Comparison of ENCODE assay signal across 12 cellular contexts in genomic region chr1:94068096-94068830, GRCh38. TPM values are rescaled to one million over a fixed set of nuclear protein-coding genes. Genes with fewer than 3 reads are reported as not detected.
DNase-seq lines count a peak whose midpoint lies in the region; ATAC-seq, FAIRE-seq and TF ChIP-seq lines count a peak whose summit lies in the region.
"Had no signal": no experiment of that assay in that cellular context is flagged by ENCODE, and none has a peak within 500 bp of the region (broad histone marks: within the 10 kb centered on the region; RNA-seq: fewer than 3 reads in every experiment).

No MANE protein-coding gene starts in this region.

- DNase-seq in heart left ventricle: no peak
- no peak for DNase-seq in right atrium auricular region (ENCODE audit: low spot score)
- DNase-seq in mammary epithelial cell: peak; percentile 48
- DNase-seq in urothelium cell line (ENCODE audit: low spot score): peak; percentile 84
- no peak for DNase-seq in D341Med (ENCODE audit: low spot score)
- DNase-seq in C1 segment of cervical spinal cord (lab: John Stamatoyannopoulos, UW): no peak
- no peak for DNase-seq in GM10266 (ENCODE audit: extremely low spot score)
- DNase-seq: activated naive CD4-positive, alpha-beta T cell treated with anti-CD3 and anti-CD28 coated beads, Interleukin-2, amount 50 U/mL, for 16 hours; BE2C; NCI-H1105; stimulated activated naive CD4-positive, alpha-beta T cell treated with Interleukin-2 at 50 U/mL for 16 hours had no signal

- H3K9me3 ChIP-seq in heart left ventricle (no peaks in the 10 kb centered on the region), right atrium auricular region (no peaks in the 10 kb centered on the region), mammary epithelial cell (replicated peaks; ENCODE audit: insufficient read depth, low read length) (no peaks in the 10 kb centered on the region), mesodermal cell (ENCODE audit: control insufficient read depth, low read length) (no peaks in the 10 kb centered on the region)
- H3K9me3 ChIP-seq: BE2C had no signal

- peak in 1 of 4 donors; percentile 19 for ATAC-seq in heart left ventricle

- in situ Hi-C loops in mammary epithelial cell (cut with MboI; ENCODE audit: low sequenced_read_pairs in 2 of 2): loop anchor here in 1 of 2 donors (10.0 kb wide), 1 partner anchor 107 kb away; no protein-coding TSS in a partner anchor

- TF ChIP-seq CTCF in heart left ventricle (IDR thresholded peaks at IDR 0.05): no peak
- TF ChIP-seq CTCF in right atrium auricular region (IDR thresholded peaks at IDR 0.05): no peak
- no peak for TF ChIP-seq CTCF in mammary epithelial cell (conservative IDR thresholded peaks at IDR 0.05 in 1 of 2, IDR thresholded peaks at IDR 0.05 in 1 of 2; ENCODE audit: extremely low read depth in 1 of 2, insufficient read depth in 1 of 2, low read depth in 1 of 2, low read length in 2 of 2)
- TF ChIP-seq CTCF in GM10266 (IDR thresholded peaks at IDR 0.05; ENCODE audit: control insufficient read depth, insufficient read depth, low read depth, missing control alignments): no peak

- no peak overlapping the region for H3K4me2 ChIP-seq in mammary epithelial cell (ENCODE audit: insufficient read depth, low read depth, low read length)

- dilution Hi-C loops in mammary epithelial cell (cut with HindIII; ENCODE audit: low sequenced_read_pairs): no loop called here

- no peaks in the 10 kb centered on the region for H4K20me1 ChIP-seq in mammary epithelial cell (ENCODE audit: insufficient read depth, low read length)

- no peaks in the 10 kb centered on the region for H3K79me2 ChIP-seq in mammary epithelial cell (ENCODE audit: insufficient read depth, low read length)

- intact Hi-C loops in heart left ventricle (cut with DNase I) (loop anchor here in 3 of 10 donors (10.0 kb wide), 2 partner anchors 107 to 397 kb away; no protein-coding TSS in a partner anchor), mammary epithelial cell (cut with micrococcal nuclease) (no loop called here)

- H3K4me1 ChIP-seq in heart left ventricle (peaks cover 8 to 71% (median 50%) of the 10 kb centered on the region in 12 donors), right atrium auricular region (peaks cover 0 to 45% of the 10 kb centered on the region in 2 donors), mammary epithelial cell (ENCODE audit: insufficient read depth, low read length) (peaks cover 12% of the 10 kb centered on the region), mesodermal cell (ENCODE audit: control insufficient read depth, insufficient read depth, low read length, poor library complexity, severe bottlenecking) (peaks cover 48% of the 10 kb centered on the region)

- H3K36me3 ChIP-seq in heart left ventricle (no peaks in the 10 kb centered on the region), right atrium auricular region (no peaks in the 10 kb centered on the region), mammary epithelial cell (ENCODE audit: insufficient read depth, low read length) (no peaks in the 10 kb centered on the region), mesodermal cell (ENCODE audit: control insufficient read depth, insufficient read depth, low read length) (no peaks in the 10 kb centered on the region)
- H3K36me3 ChIP-seq: BE2C had no signal

- CTCF ChIA-PET in mammary epithelial cell (lab: Charles Lee; ENCODE audit: low non-redundant PET): interaction anchor here (0.7 to 0.9 kb wide), 2 partner anchors 158 to 268 kb away, joined by 5 to 6 read pairs; no protein-coding TSS in a partner anchor

- H3K27me3 ChIP-seq in heart left ventricle (peaks cover 0 to 5% (median 0%) of the 10 kb centered on the region in 9 donors), right atrium auricular region (no peaks in the 10 kb centered on the region), mammary epithelial cell (ENCODE audit: insufficient read depth, low read length) (no peaks in the 10 kb centered on the region)
- H3K27me3 ChIP-seq: BE2C had no signal

- no TSS peak for BruUV-seq in mammary epithelial cell (replicated peaks; lab: Mats Ljungman, UMichigan)

- peak; percentile 76 for FAIRE-seq in urothelium cell line (lab: Jason Lieb, UNC)

- H3K4me3 ChIP-seq in heart left ventricle (no peak overlapping the region), right atrium auricular region (no peak overlapping the region), mammary epithelial cell (replicated peaks in 1 of 3; ENCODE audit: insufficient read depth in 1 of 3, low read depth in 2 of 3, low read length in 3 of 3) (no peak overlapping the region), mesodermal cell (ENCODE audit: extremely low read depth, insufficient read depth, low read length, poor library complexity, severe bottlenecking) (no peak overlapping the region)

- WGBS in heart left ventricle, 4 donors: 73 to 84% (median 77%) methylated on average over 5 of the region's 5 CpGs
- WGBS in mammary epithelial cell (ENCODE audit: low coverage, missing lambda C conversion rate): 72% methylated on average over 5 of the region's 5 CpGs
- WGBS in mesodermal cell (ENCODE audit: insufficient coverage in 2 of 2), 2 experiments: 91 to 96% methylated on average over 3 to 4 of the region's 5 CpGs

- peak overlapping the region; percentile 3 to 84 (median 64) for H3K27ac ChIP-seq in heart left ventricle
- H3K27ac ChIP-seq in right atrium auricular region: peak overlapping the region in 1 of 2 donors; percentile 68
- H3K27ac ChIP-seq in mammary epithelial cell (ENCODE audit: insufficient read depth, low read depth, low read length): no peak overlapping the region
- H3K27ac ChIP-seq in mesodermal cell (ENCODE audit: low read depth, low read length, severe bottlenecking): peak overlapping the region; percentile 67

- no peak for TF ChIP-seq POLR2A in heart left ventricle (IDR thresholded peaks at IDR 0.05)

- no peak overlapping the region for H2AFZ ChIP-seq in mammary epithelial cell (ENCODE audit: low read depth, low read length)

- no peak overlapping the region for H3K9ac ChIP-seq in mammary epithelial cell (ENCODE audit: insufficient read depth, low read length)

RNA-seq across cellular contexts. Expression of gene ABCA4, which starts 52.7 kb away (rescaled TPM):
- total RNA-seq in heart left ventricle (under 1 TPM in 7 of 9 donors, not detected in 2; 0.13 to 0.37 (median 0.24) TPM), right atrium auricular region (under 1 TPM in 1 of 2 donors, not detected in 1; 0.51 TPM), mammary epithelial cell (1 to 10 TPM in 1 of 2 donors, under 1 TPM in 1; 0.56 to 1.7 TPM)
- polyA plus RNA-seq in heart left ventricle (under 1 TPM; 0.04 to 0.08 TPM), mammary epithelial cell (0.29 TPM)
- not detected for polyA minus RNA-seq in mammary epithelial cell
- polyA plus RNA-seq in mesodermal cell (2013, experiment 1 of 2): 9.5 TPM
- 8.2 TPM for polyA plus RNA-seq in mesodermal cell (2013, experiment 2 of 2)

Comparison
In these comparisons a context has a peak if more than half of its experiments do, and no peak if none do; other contexts are left out.
1. DNase-seq: peak in mammary epithelial cell (single experiment) and urothelium cell line (single experiment); none in heart left ventricle (0 of 5), right atrium auricular region (single experiment), D341Med (single experiment), C1 segment of cervical spinal cord (0 of 14) and GM10266 (single experiment).